In genomic region chr2:109378682-109379081, GRCh38 we compare ENCODE assay signal across 1 cellular context.
TF ChIP-seq lines count a peak whose summit lies in the region.

No MANE protein-coding gene starts in this region.

TF ChIP-seq in WTC11, 78 proteins besides CTCF, POLR2A, EP300 and RAD21 (continued from another document):
- TF ChIP-seq ARID4B (CRISPR knock-in tag; IDR thresholded peaks at IDR 0.05; ENCODE audit: borderline replicate concordance) (no peak), CREM (CRISPR knock-in tag; IDR thresholded peaks at IDR 0.05) (no peak), FOXK1 (CRISPR knock-in tag; IDR thresholded peaks at IDR 0.05) (no peak), RORB (CRISPR knock-in tag; IDR thresholded peaks at IDR 0.05) (no peak), ZMAT4 (CRISPR knock-in tag; IDR thresholded peaks at IDR 0.05) (no peak), GRHL2 (CRISPR knock-in tag; IDR thresholded peaks at IDR 0.05; ENCODE audit: insufficient replicate concordance, severe bottlenecking) (no peak), ZBTB21 (CRISPR knock-in tag; IDR thresholded peaks at IDR 0.05; ENCODE audit: borderline replicate concordance) (no peak), ZNF317 (CRISPR knock-in tag; IDR thresholded peaks at IDR 0.05; ENCODE audit: borderline replicate concordance, low read depth) (no peak)
- TF ChIP-seq, protein P1, sequence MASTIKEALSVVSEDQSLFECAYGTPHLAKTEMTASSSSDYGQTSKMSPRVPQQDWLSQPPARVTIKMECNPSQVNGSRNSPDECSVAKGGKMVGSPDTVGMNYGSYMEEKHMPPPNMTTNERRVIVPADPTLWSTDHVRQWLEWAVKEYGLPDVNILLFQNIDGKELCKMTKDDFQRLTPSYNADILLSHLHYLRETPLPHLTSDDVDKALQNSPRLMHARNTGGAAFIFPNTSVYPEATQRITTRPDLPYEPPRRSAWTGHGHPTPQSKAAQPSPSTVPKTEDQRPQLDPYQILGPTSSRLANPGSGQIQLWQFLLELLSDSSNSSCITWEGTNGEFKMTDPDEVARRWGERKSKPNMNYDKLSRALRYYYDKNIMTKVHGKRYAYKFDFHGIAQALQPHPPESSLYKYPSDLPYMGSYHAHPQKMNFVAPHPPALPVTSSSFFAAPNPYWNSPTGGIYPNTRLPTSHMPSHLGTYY (CRISPR knock-in tag; IDR thresholded peaks at IDR 0.05) = no peak
- TF ChIP-seq, protein P2, sequence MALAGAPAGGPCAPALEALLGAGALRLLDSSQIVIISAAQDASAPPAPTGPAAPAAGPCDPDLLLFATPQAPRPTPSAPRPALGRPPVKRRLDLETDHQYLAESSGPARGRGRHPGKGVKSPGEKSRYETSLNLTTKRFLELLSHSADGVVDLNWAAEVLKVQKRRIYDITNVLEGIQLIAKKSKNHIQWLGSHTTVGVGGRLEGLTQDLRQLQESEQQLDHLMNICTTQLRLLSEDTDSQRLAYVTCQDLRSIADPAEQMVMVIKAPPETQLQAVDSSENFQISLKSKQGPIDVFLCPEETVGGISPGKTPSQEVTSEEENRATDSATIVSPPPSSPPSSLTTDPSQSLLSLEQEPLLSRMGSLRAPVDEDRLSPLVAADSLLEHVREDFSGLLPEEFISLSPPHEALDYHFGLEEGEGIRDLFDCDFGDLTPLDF (CRISPR knock-in tag; IDR thresholded peaks at IDR 0.05) = no peak
